ENCODE assay signal across 8 cellular contexts in the genomic region with DNA sequence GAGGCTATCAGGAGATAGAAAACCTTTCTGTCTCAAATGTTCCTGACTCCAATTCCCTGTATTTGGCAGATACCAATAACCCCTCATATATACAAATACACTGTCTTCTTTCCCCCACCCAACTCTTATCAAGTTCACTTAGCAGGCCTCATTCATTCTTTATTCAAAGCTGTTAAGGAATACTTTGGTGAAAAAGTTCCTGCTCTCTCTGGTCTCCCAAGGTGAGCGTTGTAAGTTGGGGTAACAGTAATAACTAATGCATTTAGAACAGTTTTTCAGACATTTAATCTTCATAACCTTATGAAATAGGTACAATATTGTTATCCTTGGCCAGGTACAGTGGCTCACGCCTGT. TPM values are rescaled to one million over a fixed set of nuclear protein-coding genes. Genes with fewer than 3 reads are reported as not detected.
DNase-seq lines count a peak whose midpoint lies in the region; ATAC-seq, FAIRE-seq and TF ChIP-seq lines count a peak whose summit lies in the region.

No MANE protein-coding gene starts in this region.

- peak; percentile 31 for TF ChIP-seq CTCF in KMS-11 (conservative IDR thresholded peaks at IDR 0.05; ENCODE audit: low read depth, low read length)
- no peak for TF ChIP-seq CTCF in K562 (IDR thresholded peaks at IDR 0.05 in 2 of 3, conservative IDR thresholded peaks at IDR 0.05 in 1 of 3; ENCODE audit: insufficient read depth in 2 of 3, low read depth in 1 of 3, low read length in 3 of 3)
- TF ChIP-seq CTCF in nephron (IDR thresholded peaks at IDR 0.05; ENCODE audit: unreplicated experiment in 3 of 3) = peak in 1 of 3 experiments; percentile 2

- H3K9ac ChIP-seq in KMS-11 (no peak overlapping the region; the same call in 1 of the 2 replicates), K562 (ENCODE audit: insufficient read depth in 1 of 2, low read depth in 2 of 2, low read length in 2 of 2) (peak overlapping the region in 1 of 2 experiments; percentile 44; a peak in 2 of 4 replicates)

- H3K9me3 Mint-ChIP-seq in CD4-positive, CD25-positive, alpha-beta regulatory T cell = no peaks in the 10 kb centered on the region
- no peaks in the 10 kb centered on the region for H3K9me3 Mint-ChIP-seq in nephron

- no peak for ATAC-seq in CD4-positive, CD25-positive, alpha-beta regulatory T cell (ENCODE audit: low read depth in 2 of 2)
- ATAC-seq in K562 (no peak), HG02759 (IDR thresholded peaks at IDR 0.05; ENCODE audit: unreplicated experiment) (no peak), GM21360 (IDR thresholded peaks at IDR 0.05; ENCODE audit: unreplicated experiment) (no peak)

- no peaks in the 10 kb centered on the region for H3K9me3 ChIP-seq in CD4-positive, CD25-positive, alpha-beta regulatory T cell (ENCODE audit: control insufficient read depth in 2 of 2, low read length in 2 of 2)
- H3K9me3 ChIP-seq in K562 (replicated peaks; ENCODE audit: control insufficient read depth, insufficient read depth, low read depth, low read length) = no peaks in the 10 kb centered on the region; the same call in 1 of the 2 replicates

- TF ChIP-seq POLR2A in K562 (conservative IDR thresholded peaks at IDR 0.05) = no peak

- H4K20me1 ChIP-seq in KMS-11 (ENCODE audit: insufficient read depth) (no peaks in the 10 kb centered on the region), K562 (replicated peaks; ENCODE audit: control insufficient read depth, insufficient read depth, low read length) (no peaks in the 10 kb centered on the region)

- H3K9me1 ChIP-seq in K562 (ENCODE audit: control insufficient read depth, insufficient read depth, low read length) = no peaks in the 10 kb centered on the region

- peak overlapping the region; percentile 95 for H3K4me3 ChIP-seq in CD4-positive, CD25-positive, alpha-beta regulatory T cell (ENCODE audit: low read depth, low read length)
- H3K4me3 ChIP-seq in KMS-11 (IDR thresholded peaks at IDR 0.05; ENCODE audit: insufficient read depth, low read depth, low read length) = peak overlapping the region; percentile 82
- no peak overlapping the region for H3K4me3 ChIP-seq in K562

- H3K27me3 Mint-ChIP-seq in CD4-positive, CD25-positive, alpha-beta regulatory T cell = peaks cover 5% of the 10 kb centered on the region
- H3K27me3 Mint-ChIP-seq in nephron (ENCODE audit: low read depth) = no peaks in the 10 kb centered on the region

- no peaks in the 10 kb centered on the region for H3K79me2 ChIP-seq in KMS-11 (ENCODE audit: insufficient read depth, low read depth)
- H3K79me2 ChIP-seq in K562 (ENCODE audit: control insufficient read depth, insufficient read depth, low read length) = peaks cover 7% of the 10 kb centered on the region

- H3K4me2 ChIP-seq in KMS-11 (peak overlapping the region; percentile 64; the same call in 1 of the 2 replicates), K562 (ENCODE audit: insufficient read depth, low read length) (0 out of 2 replicates have a peak overlapping the region, but pooled peaks have one; percentile 70)

- no peak for DNase-seq in CD4-positive, CD25-positive, alpha-beta regulatory T cell
- no peak for DNase-seq in K562 (ENCODE audit: extremely low read depth in 1 of 4, low spot score in 3 of 4)
- DNase-seq in G401 (ENCODE audit: low spot score) = no peak
- no peak for DNase-seq in A172 (ENCODE audit: low spot score)

- in situ Hi-C loops in K562 (cut with MboI) (loop anchor here (5.0 kb wide), 2 partner anchors 203 to 293 kb away; no protein-coding TSS in a partner anchor), G401 (cut with HindIII; ENCODE audit: low sequenced_read_pairs) (no loop called here)

- no TSS peak for BruUV-seq in K562 (replicated peaks; lab: Mats Ljungman, UMichigan)

- intact Hi-C loops in K562 (cut with micrococcal nuclease) = loop anchor here (1.0 to 5.0 kb wide), 3 partner anchors 84 to 552 kb away; no protein-coding TSS in a partner anchor

- 80% methylated on average over 2 of the region's 2 CpGs for WGBS in K562 (ENCODE audit: insufficient coverage, low coverage, missing lambda C conversion rate)

- H3K36me3 ChIP-seq in CD4-positive, CD25-positive, alpha-beta regulatory T cell (ENCODE audit: control insufficient read depth, insufficient read depth, low read length) = no peaks in the 10 kb centered on the region
- H3K36me3 ChIP-seq in KMS-11 (ENCODE audit: insufficient read depth) (no peaks in the 10 kb centered on the region), K562 (ENCODE audit: control insufficient read depth, insufficient read depth, low read length) (no peaks in the 10 kb centered on the region)

- H3K4me3 Mint-ChIP-seq in CD4-positive, CD25-positive, alpha-beta regulatory T cell = peak overlapping the region; percentile 89 to 96 (median 92)
- H3K4me3 Mint-ChIP-seq in nephron = peak overlapping the region; percentile 86 to 87 (median 86)

- POLR2A ChIA-PET in K562 (lab: Yijun Ruan, JAX) = interaction anchor here (0.6 to 3.7 kb wide), 20 partner anchors 9 to 979 kb away, joined by 3 to 25 read pairs (median 4); a partner anchor contains a TSS

- peaks cover 20% of the 10 kb centered on the region for H3K4me1 ChIP-seq in CD4-positive, CD25-positive, alpha-beta regulatory T cell (ENCODE audit: control insufficient read depth, insufficient read depth, low read length, poor library complexity, severe bottlenecking)
- peaks cover 32% of the 10 kb centered on the region for H3K4me1 ChIP-seq in KMS-11 (ENCODE audit: low read depth, poor library complexity, severe bottlenecking)
- H3K4me1 ChIP-seq in K562 (replicated peaks in 1 of 2; ENCODE audit: control insufficient read depth in 2 of 2, insufficient read depth in 2 of 2, low read length in 2 of 2) = peaks cover 22 to 31% of the 10 kb centered on the region in 2 experiments

- H3K4me1 Mint-ChIP-seq in CD4-positive, CD25-positive, alpha-beta regulatory T cell = peaks cover 5 to 40% (median 18%) of the 10 kb centered on the region in 4 donors
- H3K4me1 Mint-ChIP-seq in nephron = peaks cover 43% of the 10 kb centered on the region

- H2AFZ ChIP-seq in KMS-11 (ENCODE audit: low read depth) (peak overlapping the region; percentile 84; the same call in 1 of the 2 replicates), K562 (ENCODE audit: low read depth, low read length) (peak overlapping the region; percentile 95)

- H3K27me3 ChIP-seq in CD4-positive, CD25-positive, alpha-beta regulatory T cell (ENCODE audit: control insufficient read depth, insufficient read depth, low read length) = no peaks in the 10 kb centered on the region
- H3K27me3 ChIP-seq in KMS-11 (ENCODE audit: insufficient read depth, low read depth) (peaks cover 5% of the 10 kb centered on the region; the same call in 1 of the 2 replicates), K562 (ENCODE audit: control insufficient read depth in 2 of 2, insufficient read depth in 2 of 2, low read length in 2 of 2) (no peaks in the 10 kb centered on the region)

- peak overlapping the region in 2 of 3 donors; percentile 77 to 96 for H3K27ac Mint-ChIP-seq in CD4-positive, CD25-positive, alpha-beta regulatory T cell
- peak overlapping the region; percentile 92 to 96 (median 94) for H3K27ac Mint-ChIP-seq in nephron

- no peak for FAIRE-seq in K562 (lab: Jason Lieb, UNC)

- no peaks in the 10 kb centered on the region for H3K36me3 Mint-ChIP-seq in CD4-positive, CD25-positive, alpha-beta regulatory T cell
- no peaks in the 10 kb centered on the region for H3K36me3 Mint-ChIP-seq in nephron (ENCODE audit: low read depth)

- TF ChIP-seq RAD21 in K562 (CRISPR knock-in tag; conservative IDR thresholded peaks at IDR 0.05 in 1 of 2, IDR thresholded peaks at IDR 0.05 in 1 of 2) = no peak

- no peak for TF ChIP-seq EP300 in K562 (IDR thresholded peaks at IDR 0.05; ENCODE audit: low read length)

- peak overlapping the region; percentile 89 for H3K27ac ChIP-seq in CD4-positive, CD25-positive, alpha-beta regulatory T cell (ENCODE audit: insufficient read depth, low read length, poor library complexity, severe bottlenecking)
- H3K27ac ChIP-seq in KMS-11 (no peak overlapping the region; the same call in 1 of the 2 replicates), K562 (ENCODE audit: extremely low read depth, low read depth, low read length) (no peak overlapping the region)

- CTCF ChIA-PET in K562 (lab: Yijun Ruan, JAX; ENCODE audit: low intra/inter-chr PET ratio) = interaction anchor here (0.6 to 2.2 kb wide), 11 partner anchors 9 to 551 kb away, joined by 3 to 14 read pairs (median 3); a partner anchor contains a TSS

RNA-seq across cellular contexts. Expression of a gene that starts 3.9 kb away (rescaled TPM):
- total RNA-seq in CD4-positive, CD25-positive, alpha-beta regulatory T cell = 7.4 TPM
- 1 to 10 TPM in 1 of 4 donors, under 1 TPM in 3; 0.56 to 1.2 (median 0.66) TPM for polyA plus RNA-seq in CD4-positive, CD25-positive, alpha-beta regulatory T cell
- 9.2 and 9.9 TPM in 2 replicates for total RNA-seq in K562 (2011; cell fraction: chromatin; rRNA removed; ENCODE audit: low replicate concordance)
- 5.4 and 6.5 TPM in 2 replicates for total RNA-seq in K562 (2011; cell fraction: nucleolus; rRNA removed)
- 6.2 and 7.9 TPM in 2 replicates for total RNA-seq in K562 (2011; cell fraction: nucleoplasm; rRNA removed)
- total RNA-seq in K562 (2014; rRNA removed) = 2.4 and 6.5 TPM in 2 replicates
- total RNA-seq in K562 (2014; rRNA removed; fragmentation: Illumina TruSeq; extraction: Trizol) = 4.3 and 4.7 TPM in 2 replicates
- 4.9 and 5.2 TPM in 2 replicates for total RNA-seq in K562 (2015; rRNA removed; fragmentation: Illumina TruSeq; extraction: Trizol)
- total RNA-seq in K562 (2021) = 15.7 and 19.9 TPM in 2 replicates
- polyA plus RNA-seq in K562 (2011; rRNA removed) = 4.2 and 4.8 TPM in 2 replicates
- 4.7 and 10.2 TPM in 2 replicates for polyA plus RNA-seq in K562 (2011; cell fraction: cytosol; rRNA removed)
- polyA plus RNA-seq in K562 (2011; cell fraction: nucleus; rRNA removed) = 4.3 and 9.6 TPM in 2 replicates
- 11.4 and 16.1 TPM in 2 replicates for polyA plus RNA-seq in K562 (2012)
- 10.3 and 10.5 TPM in 2 replicates for polyA plus RNA-seq in K562 (2014; fragmentation: Illumina TruSeq; extraction: Trizol)
- 1 to 10 TPM; 1.4 to 1.6 TPM for polyA plus RNA-seq in K562 (2014; fragmentation: Nextera tagmentation; extraction: Ambion mirVana)
- polyA plus RNA-seq in K562 (2014; rRNA removed) = 9.7 and 14.2 TPM in 2 replicates
- polyA minus RNA-seq in K562 (2011; rRNA and poly(A)+ RNA removed) = 2.9 and 3.7 TPM in 2 replicates
- 5.1 and 5.4 TPM in 2 replicates for polyA minus RNA-seq in K562 (2011; cell fraction: cytosol; rRNA and poly(A)+ RNA removed)
- 2.7 and 4.2 TPM in 2 replicates for polyA minus RNA-seq in K562 (2011; cell fraction: nucleus; rRNA and poly(A)+ RNA removed)
- total RNA-seq in G401 (2014; rRNA removed; shearing (Covaris generic)) = 16.2 and 29.2 TPM in 2 replicates
- 2.6 and 7.0 TPM in 2 replicates for total RNA-seq in A172 (2014; rRNA removed; shearing (Covaris generic))

RNA-seq across cellular contexts. Expression of a gene that starts 10.2 kb away (rescaled TPM):
- total RNA-seq in CD4-positive, CD25-positive, alpha-beta regulatory T cell = 46.4 TPM
- polyA plus RNA-seq in CD4-positive, CD25-positive, alpha-beta regulatory T cell = 100 to 1,000 TPM; 145 to 205 (median 180) TPM
- total RNA-seq in K562 (2011; cell fraction: chromatin; rRNA removed; ENCODE audit: low replicate concordance) = 272 and 331 TPM in 2 replicates
- 598 and 672 TPM in 2 replicates for total RNA-seq in K562 (2011; cell fraction: nucleolus; rRNA removed)
- total RNA-seq in K562 (2011; cell fraction: nucleoplasm; rRNA removed) = 455 and 604 TPM in 2 replicates
- total RNA-seq in K562 (2014; rRNA removed) (425 and 433 TPM in 2 replicates), K562 (2014; rRNA removed; fragmentation: Illumina TruSeq; extraction: Trizol) (411 and 413 TPM in 2 replicates), K562 (2015; rRNA removed; fragmentation: Illumina TruSeq; extraction: Trizol) (706 and 735 TPM in 2 replicates), K562 (2021) (412 and 416 TPM in 2 replicates)
- polyA plus RNA-seq in K562 (2011; rRNA removed) (219 and 313 TPM in 2 replicates), K562 (2014; fragmentation: Illumina TruSeq; extraction: Trizol) (408 and 431 TPM in 2 replicates), K562 (2014; fragmentation: Nextera tagmentation; extraction: Ambion mirVana) (100 to 1,000 TPM; 531 to 576 TPM), K562 (2014; rRNA removed) (501 and 655 TPM in 2 replicates)
- polyA plus RNA-seq in K562 (2011; cell fraction: cytosol; rRNA removed) = 416 and 450 TPM in 2 replicates
- polyA plus RNA-seq in K562 (2011; cell fraction: nucleus; rRNA removed) = 74.3 and 108 TPM in 2 replicates
- 824 and 1,019 TPM in 2 replicates for polyA plus RNA-seq in K562 (2012)
- polyA minus RNA-seq in K562 (2011; rRNA and poly(A)+ RNA removed) = 261 and 331 TPM in 2 replicates
- 98.5 and 116 TPM in 2 replicates for polyA minus RNA-seq in K562 (2011; cell fraction: cytosol; rRNA and poly(A)+ RNA removed)
- polyA minus RNA-seq in K562 (2011; cell fraction: nucleus; rRNA and poly(A)+ RNA removed) = 19.3 and 46.9 TPM in 2 replicates
- total RNA-seq in G401 (2014; rRNA removed; shearing (Covaris generic)) = 897 and 1,131 TPM in 2 replicates
- 1,213 and 1,362 TPM in 2 replicates for total RNA-seq in A172 (2014; rRNA removed; shearing (Covaris generic))

RNA-seq across cellular contexts. Expression of a gene that starts 18.8 kb away (rescaled TPM):
- total RNA-seq in CD4-positive, CD25-positive, alpha-beta regulatory T cell = 10.1 TPM
- 1 to 10 TPM in 3 of 4 donors, under 1 TPM in 1; 0.94 to 1.6 (median 1.4) TPM for polyA plus RNA-seq in CD4-positive, CD25-positive, alpha-beta regulatory T cell
- 10.5 and 25.4 TPM in 2 replicates for total RNA-seq in K562 (2011; cell fraction: chromatin; rRNA removed; ENCODE audit: low replicate concordance)
- 12.8 and 20.5 TPM in 2 replicates for total RNA-seq in K562 (2011; cell fraction: nucleolus; rRNA removed)
- total RNA-seq in K562 (2011; cell fraction: nucleoplasm; rRNA removed) = 12.5 and 18.9 TPM in 2 replicates
- total RNA-seq in K562 (2014; rRNA removed) (1.7 TPM in 1 of 2 replicates, not detected in the other), K562 (2014; rRNA removed; fragmentation: Illumina TruSeq; extraction: Trizol) (1.1 and 1.5 TPM in 2 replicates), K562 (2015; rRNA removed; fragmentation: Illumina TruSeq; extraction: Trizol) (0.60 and 2.0 TPM in 2 replicates), K562 (2021) (1.0 and 1.5 TPM in 2 replicates)
- polyA plus RNA-seq in K562 (2011; rRNA removed) (1.6 TPM in 2 replicates), K562 (2014; fragmentation: Illumina TruSeq; extraction: Trizol) (0.21 and 0.28 TPM in 2 replicates), K562 (2014; fragmentation: Nextera tagmentation; extraction: Ambion mirVana) (under 1 TPM; 0.41 to 0.46 TPM), K562 (2014; rRNA removed) (0.62 and 1.2 TPM in 2 replicates)
- polyA plus RNA-seq in K562 (2011; cell fraction: cytosol; rRNA removed) = 0.56 and 0.92 TPM in 2 replicates
- 5.6 and 6.6 TPM in 2 replicates for polyA plus RNA-seq in K562 (2011; cell fraction: nucleus; rRNA removed)
- polyA plus RNA-seq in K562 (2012) = 0.52 and 2.5 TPM in 2 replicates
- 2.8 and 4.0 TPM in 2 replicates for polyA minus RNA-seq in K562 (2011; rRNA and poly(A)+ RNA removed)
- 1.1 TPM in 1 of 2 replicates, not detected in the other for polyA minus RNA-seq in K562 (2011; cell fraction: cytosol; rRNA and poly(A)+ RNA removed)
- 5.1 and 6.1 TPM in 2 replicates for polyA minus RNA-seq in K562 (2011; cell fraction: nucleus; rRNA and poly(A)+ RNA removed)
- total RNA-seq in G401 (2014; rRNA removed; shearing (Covaris generic)) = 2.5 and 4.3 TPM in 2 replicates
- total RNA-seq in A172 (2014; rRNA removed; shearing (Covaris generic)) = 2.7 and 7.5 TPM in 2 replicates

RNA-seq across cellular contexts. Expression of a gene that starts 23.2 kb away (rescaled TPM):
- total RNA-seq in CD4-positive, CD25-positive, alpha-beta regulatory T cell = 60.1 TPM
- 100 to 1,000 TPM in 3 of 4 donors, 10 to 100 TPM in 1; 83.6 to 128 (median 112) TPM for polyA plus RNA-seq in CD4-positive, CD25-positive, alpha-beta regulatory T cell
- 9.0 and 26.9 TPM in 2 replicates for total RNA-seq in K562 (2011; cell fraction: chromatin; rRNA removed; ENCODE audit: low replicate concordance)
- 23.7 and 30.0 TPM in 2 replicates for total RNA-seq in K562 (2011; cell fraction: nucleolus; rRNA removed)
- 23.8 and 24.1 TPM in 2 replicates for total RNA-seq in K562 (2011; cell fraction: nucleoplasm; rRNA removed)
- total RNA-seq in K562 (2014; rRNA removed) (124 and 125 TPM in 2 replicates), K562 (2014; rRNA removed; fragmentation: Illumina TruSeq; extraction: Trizol) (52.1 and 75.2 TPM in 2 replicates), K562 (2015; rRNA removed; fragmentation: Illumina TruSeq; extraction: Trizol) (82.9 and 84.6 TPM in 2 replicates), K562 (2021) (81.8 and 83.5 TPM in 2 replicates)
- polyA plus RNA-seq in K562 (2011; rRNA removed) (86.4 and 95.8 TPM in 2 replicates), K562 (2014; fragmentation: Illumina TruSeq; extraction: Trizol) (98.8 and 108 TPM in 2 replicates), K562 (2014; fragmentation: Nextera tagmentation; extraction: Ambion mirVana) (100 to 1,000 TPM; 122 to 139 TPM), K562 (2014; rRNA removed) (134 and 161 TPM in 2 replicates)
- polyA plus RNA-seq in K562 (2011; cell fraction: cytosol; rRNA removed) = 120 and 170 TPM in 2 replicates
- 46.8 and 53.7 TPM in 2 replicates for polyA plus RNA-seq in K562 (2011; cell fraction: nucleus; rRNA removed)
- polyA plus RNA-seq in K562 (2012) = 100 and 125 TPM in 2 replicates
- polyA minus RNA-seq in K562 (2011; rRNA and poly(A)+ RNA removed) = 34.1 and 43.5 TPM in 2 replicates
- 22.0 and 22.4 TPM in 2 replicates for polyA minus RNA-seq in K562 (2011; cell fraction: cytosol; rRNA and poly(A)+ RNA removed)
- polyA minus RNA-seq in K562 (2011; cell fraction: nucleus; rRNA and poly(A)+ RNA removed) = 9.7 and 9.8 TPM in 2 replicates
- total RNA-seq in G401 (2014; rRNA removed; shearing (Covaris generic)) = 60.2 and 73.7 TPM in 2 replicates
- 96.1 and 135 TPM in 2 replicates for total RNA-seq in A172 (2014; rRNA removed; shearing (Covaris generic))

RNA-seq across cellular contexts. Expression of a gene that starts 31.3 kb away (rescaled TPM):
- 0.76 TPM for total RNA-seq in CD4-positive, CD25-positive, alpha-beta regulatory T cell
- under 1 TPM in 1 of 4 donors, not detected in 3; 0.29 TPM for polyA plus RNA-seq in CD4-positive, CD25-positive, alpha-beta regulatory T cell
- 5.3 and 10.3 TPM in 2 replicates for total RNA-seq in K562 (2011; cell fraction: chromatin; rRNA removed; ENCODE audit: low replicate concordance)
- 6.2 and 6.7 TPM in 2 replicates for total RNA-seq in K562 (2011; cell fraction: nucleolus; rRNA removed)
- 7.4 and 7.6 TPM in 2 replicates for total RNA-seq in K562 (2011; cell fraction: nucleoplasm; rRNA removed)
- total RNA-seq in K562 (2014; rRNA removed) (0.18 and 0.57 TPM in 2 replicates), K562 (2014; rRNA removed; fragmentation: Illumina TruSeq; extraction: Trizol) (0.41 and 0.55 TPM in 2 replicates), K562 (2015; rRNA removed; fragmentation: Illumina TruSeq; extraction: Trizol) (0.53 and 0.58 TPM in 2 replicates), K562 (2021) (1.9 and 2.3 TPM in 2 replicates)
- polyA plus RNA-seq in K562 (2011; rRNA removed) (0.67 and 1.6 TPM in 2 replicates), K562 (2014; fragmentation: Illumina TruSeq; extraction: Trizol) (1.1 and 1.4 TPM in 2 replicates), K562 (2014; fragmentation: Nextera tagmentation; extraction: Ambion mirVana) (under 1 TPM in 1 of 2 experiments, not detected in 1; 0.11 TPM), K562 (2014; rRNA removed) (0.54 and 0.96 TPM in 2 replicates)
- 0.89 and 0.93 TPM in 2 replicates for polyA plus RNA-seq in K562 (2011; cell fraction: cytosol; rRNA removed)
- polyA plus RNA-seq in K562 (2011; cell fraction: nucleus; rRNA removed) = 12.9 and 17.7 TPM in 2 replicates
- 1.0 and 2.6 TPM in 2 replicates for polyA plus RNA-seq in K562 (2012)
- 0.46 and 0.57 TPM in 2 replicates for polyA minus RNA-seq in K562 (2011; rRNA and poly(A)+ RNA removed)
- polyA minus RNA-seq in K562 (2011; cell fraction: cytosol; rRNA and poly(A)+ RNA removed) = not detected in 2 replicates
- polyA minus RNA-seq in K562 (2011; cell fraction: nucleus; rRNA and poly(A)+ RNA removed) = 1.6 and 2.3 TPM in 2 replicates
- 0.58 and 3.0 TPM in 2 replicates for total RNA-seq in G401 (2014; rRNA removed; shearing (Covaris generic))
- total RNA-seq in A172 (2014; rRNA removed; shearing (Covaris generic)) = 7.8 and 10.7 TPM in 2 replicates
